In the genomic region with DNA sequence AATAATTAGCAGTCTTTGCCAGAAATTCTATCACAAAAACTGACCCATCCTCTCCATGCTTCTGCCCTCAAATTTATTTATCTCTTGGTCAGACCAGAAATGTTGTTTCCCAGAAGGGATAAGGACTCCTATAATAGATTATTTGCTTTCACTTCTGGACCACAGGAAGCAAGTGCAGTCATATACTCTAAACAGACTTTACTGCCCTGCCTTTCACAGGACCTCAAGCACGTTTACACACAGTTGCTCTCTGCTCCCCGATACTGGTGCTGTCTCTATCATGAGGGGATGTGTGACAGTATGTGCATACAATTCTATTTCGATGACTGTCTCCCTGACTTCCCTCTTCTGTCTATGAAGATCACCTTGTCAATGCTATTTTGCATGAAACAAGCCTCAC, we compare ENCODE assay signal across 19 cellular contexts.
A peak's percentile ranks its signal among the peaks of the same experiment; 100 is the strongest.
DNase-seq lines count a peak whose midpoint lies in the region; ATAC-seq and TF ChIP-seq lines count a peak whose summit lies in the region.
"Had no signal": no experiment of that assay in that cellular context is flagged by ENCODE, and none has a peak within 500 bp of the region (broad histone marks: within the 10 kb centered on the region; RNA-seq: fewer than 3 reads in every experiment).

No MANE protein-coding gene starts in this region.

- peaks cover 0 to 33% (median 24%) of the 10 kb centered on the region in 4 donors for H3K4me1 ChIP-seq in sigmoid colon
- H3K4me1 ChIP-seq: BE2C, SJCRH30 had no signal

- 0 out of 2 replicates have a peak overlapping the region, but pooled peaks have one; percentile 6 for H3K4me3 Mint-ChIP-seq in HFFc6
- H3K4me3 Mint-ChIP-seq: activated T-helper 1 cell treated with anti-CD3 and anti-CD28 coated beads, Interleukin-12 subunit alpha, Interleukin-12 subunit beta, Interleukin-2, Interleukin-4 antibody, amounts not matched to agents 30 ng/mL and 10 ng/mL and 1 ng/mL, durations not matched to agents 14 hours and 24 hours and 36 hours; T-helper 2 cell treated with Interferon-gamma antibody and Interleukin-4, amounts not matched to agents 5 μg/mL and 100 μg/mL, for 36 hours had no signal

- no peak for DNase-seq in HFFc6
- peak; percentile 10 for DNase-seq in RPMI7951 (ENCODE audit: low read depth)
- peak; percentile 27 for DNase-seq in iris pigment epithelial cell (ENCODE audit: low read depth)
- no peak for DNase-seq in sigmoid colon
- no peak for DNase-seq in NCI-H1694 (lab: John Stamatoyannopoulos, UW)
- DNase-seq in glomerular visceral epithelial cell (ENCODE audit: extremely low spot score) = no peak
- DNase-seq: BE2C; Calu3; HCEC 1CT; NCI-H2081 treated with DMSO at 0.1 percent for 48 hours; NCI-H510A treated with DMSO at 0.1 percent for 48 hours; occipital lobe; SJCRH30; stimulated activated CD4-positive, alpha-beta T cell treated with anti-CD3 and anti-CD28 coated beads, Interleukin-4, amount 100 ng/mL, for 1 hour had no signal

- no peaks in the 10 kb centered on the region for H3K27me3 ChIP-seq in sigmoid colon
- H3K27me3 ChIP-seq: BE2C, SJCRH30 had no signal

- H3K36me3 Mint-ChIP-seq in HFFc6 (ENCODE audit: low read depth) = no peaks in the 10 kb centered on the region

- H3K9me3 Mint-ChIP-seq in HFFc6 = no peaks in the 10 kb centered on the region
- H3K9me3 Mint-ChIP-seq: T-helper 2 cell treated with Interferon-gamma antibody and Interleukin-4, amounts not matched to agents 5 μg/mL and 100 μg/mL, for 36 hours had no signal

- H3K27me3 Mint-ChIP-seq in HFFc6 (ENCODE audit: insufficient read depth) = no peaks in the 10 kb centered on the region

- no peak overlapping the region for H3K4me3 ChIP-seq in sigmoid colon
- H3K4me3 ChIP-seq: SJCRH30 had no signal

- peaks cover 45% of the 10 kb centered on the region for H3K4me1 Mint-ChIP-seq in HFFc6 (ENCODE audit: low read depth)

- intact Hi-C loops in sigmoid colon (cut with DNase I) = no loop called here

- peak overlapping the region; percentile 6; the same call in 1 of the 2 replicates for H3K27ac Mint-ChIP-seq in HFFc6
- H3K27ac Mint-ChIP-seq: activated T-helper 1 cell treated with anti-CD3 and anti-CD28 coated beads, Interleukin-12 subunit alpha, Interleukin-12 subunit beta, Interleukin-2, Interleukin-4 antibody, amounts not matched to agents 30 ng/mL and 10 ng/mL and 1 ng/mL, durations not matched to agents 14 hours and 24 hours and 36 hours; T-helper 2 cell treated with Interferon-gamma antibody and Interleukin-4, amounts not matched to agents 5 μg/mL and 100 μg/mL, for 36 hours had no signal

- TF ChIP-seq CTCF in HFFc6 (IDR thresholded peaks at IDR 0.05) (no peak), sigmoid colon (IDR thresholded peaks at IDR 0.05) (no peak)

- no peaks in the 10 kb centered on the region for H3K36me3 ChIP-seq in sigmoid colon
- H3K36me3 ChIP-seq: BE2C, SJCRH30 had no signal

- no peak for TF ChIP-seq POLR2A in sigmoid colon (IDR thresholded peaks at IDR 0.05)

- WGBS in sigmoid colon, 2 donors = 23 to 51% methylated on average over 3 of the region's 3 CpGs

- H3K9me3 ChIP-seq in sigmoid colon = no peaks in the 10 kb centered on the region
- H3K9me3 ChIP-seq: BE2C, SJCRH30 had no signal

- peak overlapping the region in 3 of 4 donors; percentile 10 to 40 (median 30) for H3K27ac ChIP-seq in sigmoid colon
- H3K27ac ChIP-seq: HL-60, SJCRH30 had no signal

- no peak for ATAC-seq in HG02588 (IDR thresholded peaks at IDR 0.05; ENCODE audit: unreplicated experiment)
- ATAC-seq: activated CD4-positive, CD25-positive, alpha-beta regulatory T cell treated with anti-CD3 and anti-CD28 coated beads, Interleukin-2, amount 50 U/mL, for 24 hours had no signal

- no peak for TF ChIP-seq EP300 in sigmoid colon (IDR thresholded peaks at IDR 0.05)

Comparison
In these comparisons a context has a peak if more than half of its experiments do, and no peak if none do; other contexts are left out.
1. DNase-seq: peak in RPMI7951 (single experiment) and iris pigment epithelial cell (single experiment); none in HFFc6 (single experiment), sigmoid colon (single experiment), NCI-H1694 (single experiment) and glomerular visceral epithelial cell (single experiment).